Comparison of ENCODE assay signal across 22 cellular contexts in the genomic region with DNA sequence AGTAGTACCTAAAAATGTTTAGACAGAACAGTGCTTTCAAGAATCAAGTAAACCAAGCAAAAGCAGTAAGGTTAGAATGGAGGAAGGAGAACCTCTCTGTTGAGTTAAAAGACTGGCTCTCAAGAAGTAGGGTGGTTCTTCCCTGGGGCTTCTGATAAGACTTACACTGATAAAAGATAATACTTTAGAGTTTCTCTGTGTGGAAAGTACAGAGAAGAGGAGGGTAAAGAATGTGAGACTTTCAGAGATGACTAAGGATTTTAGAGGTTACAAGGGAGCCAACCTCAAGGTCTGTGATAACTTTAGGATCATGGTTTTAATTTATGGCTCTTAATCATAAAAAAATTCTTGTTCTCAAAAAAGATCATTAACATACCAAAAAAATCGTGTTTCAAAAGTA. TPM values are rescaled to one million over a fixed set of nuclear protein-coding genes. Genes with fewer than 3 reads are reported as not detected.
A peak's percentile ranks its signal among the peaks of the same experiment; 100 is the strongest.
DNase-seq lines count a peak whose midpoint lies in the region; FAIRE-seq and TF ChIP-seq lines count a peak whose summit lies in the region.
"Had no signal": no experiment of that assay in that cellular context is flagged by ENCODE, and none has a peak within 500 bp of the region (broad histone marks: within the 10 kb centered on the region; RNA-seq: fewer than 3 reads in every experiment).

No MANE protein-coding gene starts in this region.

- H3K36me3 ChIP-seq in stomach: peaks cover 16 to 82% (median 77%) of the 10 kb centered on the region in 4 donors
- H3K36me3 ChIP-seq: neural progenitor cell had no signal

- peaks cover 19% of the 10 kb centered on the region for H3K9me3 Mint-ChIP-seq in activated CD4-positive, alpha-beta T cell treated with anti-CD3 and anti-CD28 coated beads, Interleukin-2, amount 10 ng/mL, durations not matched to agents 24 days and 14 days
- H3K9me3 Mint-ChIP-seq in activated CD4-positive, alpha-beta memory T cell treated with anti-CD3 and anti-CD28 coated beads, Interleukin-2, amount 10 ng/mL, durations not matched to agents 7 days and 5 days: peaks cover 10% of the 10 kb centered on the region
- H3K9me3 Mint-ChIP-seq: neural progenitor cell had no signal

- 60 to 83% (median 65%) methylated on average over 1 of the region's 1 CpG for WGBS in stomach, 5 donors

- H3K4me3 Mint-ChIP-seq in activated CD4-positive, alpha-beta T cell treated with anti-CD3 and anti-CD28 coated beads, Interleukin-2, amount 10 ng/mL, durations not matched to agents 24 days and 14 days: no peak overlapping the region
- no peak overlapping the region for H3K4me3 Mint-ChIP-seq in activated CD4-positive, alpha-beta memory T cell treated with anti-CD3 and anti-CD28 coated beads, Interleukin-2, amount 10 ng/mL, durations not matched to agents 7 days and 5 days
- H3K4me3 Mint-ChIP-seq: neural progenitor cell had no signal

- peaks cover 58% of the 10 kb centered on the region for H3K36me3 Mint-ChIP-seq in activated CD4-positive, alpha-beta T cell treated with anti-CD3 and anti-CD28 coated beads, Interleukin-2, amount 10 ng/mL, durations not matched to agents 24 days and 14 days (ENCODE audit: low read depth)
- peaks cover 61% of the 10 kb centered on the region for H3K36me3 Mint-ChIP-seq in activated CD4-positive, alpha-beta memory T cell treated with anti-CD3 and anti-CD28 coated beads, Interleukin-2, amount 10 ng/mL, durations not matched to agents 7 days and 5 days (ENCODE audit: low read depth)

- H3K4me1 ChIP-seq in stomach: peaks cover 0 to 11% (median 0%) of the 10 kb centered on the region in 4 donors
- H3K4me1 ChIP-seq: A549, esophagus muscularis mucosa, neural progenitor cell, psoas muscle had no signal

- H3K9me3 ChIP-seq in stomach: no peaks in the 10 kb centered on the region
- H3K9me3 ChIP-seq: A549, adrenal gland, esophagus muscularis mucosa, psoas muscle had no signal

- no peak for DNase-seq in activated CD4-positive, alpha-beta T cell treated with anti-CD3 and anti-CD28 coated beads, Interleukin-2, amount 10 ng/mL, durations not matched to agents 24 days and 14 days
- DNase-seq in activated CD4-positive, alpha-beta T cell treated with anti-CD3 and anti-CD28 coated beads for 4 hours: no peak
- peak in 41 of 76 experiments; percentile 12 to 95 (median 77) for DNase-seq in HUDEP-2 (lab: John Stamatoyannopoulos, UW; ENCODE audit: unreplicated experiment in 76 of 76)
- DNase-seq in activated CD4-positive, alpha-beta memory T cell treated with anti-CD3 and anti-CD28 coated beads, Interleukin-2, amount 10 ng/mL, durations not matched to agents 7 days and 5 days: no peak
- DNase-seq in iris pigment epithelial cell (ENCODE audit: low read depth): peak; percentile 12
- DNase-seq in H54 (ENCODE audit: insufficient read length, low spot score): no peak
- no peak for DNase-seq in stomach
- no peak for DNase-seq in cortex of kidney (lab: John Stamatoyannopoulos, UW)
- DNase-seq: adrenal gland; midbrain; MM.1S; NCI-H1694; NCI-H774; psoas muscle; SIG-M5; stimulated activated CD4-positive, alpha-beta T cell treated with anti-CD3 and anti-CD28 coated beads, Interleukin-2, amount 100 ng/mL, for 48 hours; substantia nigra had no signal

- no peak for TF ChIP-seq EP300 in stomach (IDR thresholded peaks at IDR 0.05)

- H3K4me3 ChIP-seq in stomach: no peak overlapping the region
- H3K4me3 ChIP-seq: A549, adrenal gland, BLaER1, esophagus muscularis mucosa, neural progenitor cell, psoas muscle had no signal

- no peaks in the 10 kb centered on the region for H3K27me3 ChIP-seq in stomach
- H3K27me3 ChIP-seq: adrenal gland, BLaER1, esophagus muscularis mucosa, neural progenitor cell had no signal

- no peak overlapping the region for H3K27ac ChIP-seq in stomach
- H3K27ac ChIP-seq: A549, BLaER1, esophagus muscularis mucosa, neural progenitor cell, psoas muscle had no signal

- peaks cover 45% of the 10 kb centered on the region for H3K4me1 Mint-ChIP-seq in activated CD4-positive, alpha-beta T cell treated with anti-CD3 and anti-CD28 coated beads, Interleukin-2, amount 10 ng/mL, durations not matched to agents 24 days and 14 days
- peaks cover 65% of the 10 kb centered on the region for H3K4me1 Mint-ChIP-seq in activated CD4-positive, alpha-beta memory T cell treated with anti-CD3 and anti-CD28 coated beads, Interleukin-2, amount 10 ng/mL, durations not matched to agents 7 days and 5 days
- H3K4me1 Mint-ChIP-seq: neural progenitor cell had no signal

- CTCF ChIA-PET in activated CD4-positive, alpha-beta memory T cell treated with anti-CD3 and anti-CD28 coated beads, Interleukin-2, amount 10 ng/mL, durations not matched to agents 7 days and 5 days (lab: Charles Lee): interaction anchor here (0.7 to 1.4 kb wide), 3 partner anchors 14 to 199 kb away, joined by 3 to 4 read pairs (median 3); no protein-coding TSS in a partner anchor

- no peaks in the 10 kb centered on the region for H3K27me3 Mint-ChIP-seq in activated CD4-positive, alpha-beta T cell treated with anti-CD3 and anti-CD28 coated beads, Interleukin-2, amount 10 ng/mL, durations not matched to agents 24 days and 14 days
- no peaks in the 10 kb centered on the region for H3K27me3 Mint-ChIP-seq in activated CD4-positive, alpha-beta memory T cell treated with anti-CD3 and anti-CD28 coated beads, Interleukin-2, amount 10 ng/mL, durations not matched to agents 7 days and 5 days

- POLR2A ChIA-PET in activated CD4-positive, alpha-beta memory T cell treated with anti-CD3 and anti-CD28 coated beads, Interleukin-2, amount 10 ng/mL, durations not matched to agents 7 days and 5 days (lab: Charles Lee): interaction anchor here (1.1 to 1.8 kb wide), 4 partner anchors 73 to 202 kb away, joined by 3 to 7 read pairs (median 4); a partner anchor contains a TSS

- peak overlapping the region; percentile 62 for H3K27ac Mint-ChIP-seq in activated CD4-positive, alpha-beta T cell treated with anti-CD3 and anti-CD28 coated beads, Interleukin-2, amount 10 ng/mL, durations not matched to agents 24 days and 14 days
- peak overlapping the region; percentile 78 for H3K27ac Mint-ChIP-seq in activated CD4-positive, alpha-beta memory T cell treated with anti-CD3 and anti-CD28 coated beads, Interleukin-2, amount 10 ng/mL, durations not matched to agents 7 days and 5 days
- H3K27ac Mint-ChIP-seq: neural progenitor cell had no signal

- no peak for TF ChIP-seq POLR2A in H54 (IDR thresholded peaks at IDR 0.05; ENCODE audit: low read depth, low read length)
- TF ChIP-seq POLR2A in stomach (IDR thresholded peaks at IDR 0.05): no peak

- no peak for TF ChIP-seq CTCF in stomach (IDR thresholded peaks at IDR 0.05)

- no peak for FAIRE-seq in H54 (lab: Jason Lieb, UNC)
- FAIRE-seq: A549 had no signal

- intact Hi-C loops in activated CD4-positive, alpha-beta T cell treated with anti-CD3 and anti-CD28 coated beads, Interleukin-2, amount 10 ng/mL, durations not matched to agents 24 days and 14 days (cut with micrococcal nuclease): loop anchor here (2.0 kb wide), 1 partner anchor 74 kb away; a partner anchor contains a TSS
- intact Hi-C loops in stomach (cut with DNase I; ENCODE audit: low total_unique reads): no loop called here

RNA-seq across cellular contexts. Expression of a gene that starts 30.9 kb away (rescaled TPM):
- total RNA-seq in activated CD4-positive, alpha-beta T cell treated with anti-CD3 and anti-CD28 coated beads, Interleukin-2, amount 10 ng/mL, durations not matched to agents 24 days and 14 days: 1.2 and 1.7 TPM in 2 replicates
- total RNA-seq in activated CD4-positive, alpha-beta memory T cell treated with anti-CD3 and anti-CD28 coated beads, Interleukin-2, amount 10 ng/mL, durations not matched to agents 7 days and 5 days: 1 to 10 TPM in 1 of 2 experiments, under 1 TPM in 1; 0.85 to 1.2 TPM
- total RNA-seq in stomach: 1 to 10 TPM in 1 of 5 donors, not detected in 4; 3.3 TPM
- under 1 TPM in 2 of 3 donors, not detected in 1; 0.12 to 0.45 TPM for polyA plus RNA-seq in stomach
- total RNA-seq: OCI-LY7 had no signal

Comparison
In these comparisons a context has a peak if more than half of its experiments do, and no peak if none do; other contexts are left out.
1. DNase-seq: peak in HUDEP-2 (41 of 76) and iris pigment epithelial cell (single experiment); none in activated CD4-positive, alpha-beta T cell treated with anti-CD3 and anti-CD28 coated beads, Interleukin-2, amount 10 ng/mL, durations not matched to agents 24 days and 14 days (single experiment), activated CD4-positive, alpha-beta T cell treated with anti-CD3 and anti-CD28 coated beads for 4 hours (0 of 2), activated CD4-positive, alpha-beta memory T cell treated with anti-CD3 and anti-CD28 coated beads, Interleukin-2, amount 10 ng/mL, durations not matched to agents 7 days and 5 days (single experiment), H54 (single experiment), stomach (single experiment) and cortex of kidney (single experiment).